Comparison of ENCODE assay signal across 12 cellular contexts in genomic region chr6:11675610-11676009, GRCh38.
DNase-seq lines count a peak whose midpoint lies in the region; FAIRE-seq and TF ChIP-seq lines count a peak whose summit lies in the region.
"Had no signal": no experiment of that assay in that cellular context is flagged by ENCODE, and none has a peak within 500 bp of the region (broad histone marks: within the 10 kb centered on the region; RNA-seq: fewer than 3 reads in every experiment).

No MANE protein-coding gene starts in this region.

- H3K4me2 ChIP-seq in astrocyte (ENCODE audit: low read length) (no peak overlapping the region), neural progenitor cell (no peak overlapping the region)
- H3K4me2 ChIP-seq: A549 had no signal

- H3K36me3 ChIP-seq in astrocyte (ENCODE audit: insufficient read depth, low read length) (no peaks in the 10 kb centered on the region), neural progenitor cell (no peaks in the 10 kb centered on the region)
- H3K36me3 ChIP-seq: MG63 had no signal

- TF ChIP-seq EP300 in Ishikawa (IDR thresholded peaks at IDR 0.05; ENCODE audit: borderline replicate concordance): no peak

- H3K27me3 Mint-ChIP-seq in astrocyte (ENCODE audit: low read depth, unreplicated experiment) (no peaks in the 10 kb centered on the region), neural progenitor cell (ENCODE audit: insufficient read depth, low read depth) (no peaks in the 10 kb centered on the region)

- H3K27ac ChIP-seq in astrocyte (ENCODE audit: low read depth, low read length) (no peak overlapping the region), neural progenitor cell (no peak overlapping the region)
- H3K27ac ChIP-seq: A549 had no signal

- H3K4me1 Mint-ChIP-seq in astrocyte (ENCODE audit: low read depth, unreplicated experiment) (no peaks in the 10 kb centered on the region), neural progenitor cell (no peaks in the 10 kb centered on the region)

- H4K20me1 ChIP-seq in astrocyte (ENCODE audit: insufficient read depth, low read length) (no peaks in the 10 kb centered on the region), neural progenitor cell (ENCODE audit: low read depth) (no peaks in the 10 kb centered on the region)

- H3K4me3 Mint-ChIP-seq in astrocyte (ENCODE audit: unreplicated experiment) (no peak overlapping the region), neural progenitor cell (no peak overlapping the region)

- no peak overlapping the region for H3K27ac Mint-ChIP-seq in astrocyte (ENCODE audit: unreplicated experiment)
- no peak overlapping the region for H3K27ac Mint-ChIP-seq in neural progenitor cell

- peak; percentile 42 for TF ChIP-seq RAD21 in Ishikawa (IDR thresholded peaks at IDR 0.05; ENCODE audit: low read depth)

- H2AFZ ChIP-seq in astrocyte (ENCODE audit: low read depth, low read length) (peak overlapping the region; percentile 50), neural progenitor cell (replicated peaks) (no peak overlapping the region)

- TF ChIP-seq CTCF in astrocyte (IDR thresholded peaks at IDR 0.05; ENCODE audit: insufficient read depth, low read depth, low read length) (peak; percentile 25), neural progenitor cell (IDR thresholded peaks at IDR 0.05) (peak; percentile 37)

- no peak overlapping the region for H3K4me3 ChIP-seq in astrocyte (ENCODE audit: insufficient read depth, low read depth, low read length)
- H3K4me3 ChIP-seq in neural progenitor cell: no peak overlapping the region
- H3K4me3 ChIP-seq: A549, MG63 had no signal

- no peaks in the 10 kb centered on the region for H3K79me2 ChIP-seq in astrocyte (ENCODE audit: insufficient read depth, low read length)
- H3K79me2 ChIP-seq in neural progenitor cell (ENCODE audit: low read depth): no peaks in the 10 kb centered on the region

- peaks cover 5% of the 10 kb centered on the region for H3K9me3 Mint-ChIP-seq in astrocyte (ENCODE audit: unreplicated experiment)
- peaks cover 2% of the 10 kb centered on the region for H3K9me3 Mint-ChIP-seq in neural progenitor cell

- H3K36me3 Mint-ChIP-seq in astrocyte (ENCODE audit: low read depth, unreplicated experiment): no peaks in the 10 kb centered on the region
- peaks cover 1% of the 10 kb centered on the region for H3K36me3 Mint-ChIP-seq in neural progenitor cell

- H3K9ac ChIP-seq in astrocyte (ENCODE audit: low read length): no peak overlapping the region
- H3K9ac ChIP-seq in neural progenitor cell: no peak overlapping the region

- no peak for FAIRE-seq in astrocyte (lab: Jason Lieb, UNC)
- FAIRE-seq: A549 had no signal

- no peaks in the 10 kb centered on the region for H3F3A ChIP-seq in neural progenitor cell (ENCODE audit: low read depth)

- H3K27me3 ChIP-seq in astrocyte (ENCODE audit: insufficient read depth, low read length): no peaks in the 10 kb centered on the region
- H3K27me3 ChIP-seq in neural progenitor cell: no peaks in the 10 kb centered on the region
- H3K27me3 ChIP-seq: MG63 had no signal

- H3K9me3 ChIP-seq in astrocyte (ENCODE audit: insufficient read depth, low read depth, low read length) (peaks cover 3% of the 10 kb centered on the region), neural progenitor cell (ENCODE audit: low read depth) (peaks cover 8% of the 10 kb centered on the region)

- H3K4me1 ChIP-seq in astrocyte (ENCODE audit: insufficient read depth, low read length) (no peaks in the 10 kb centered on the region), neural progenitor cell (no peaks in the 10 kb centered on the region)
- H3K4me1 ChIP-seq: A549 had no signal

- DNase-seq in NOMO-1 treated with DMSO at 0.1 percent for 48 hours (lab: John Stamatoyannopoulos, UW; ENCODE audit: unreplicated experiment) (peak; percentile 18), NOMO-1 (lab: John Stamatoyannopoulos, UW; ENCODE audit: unreplicated experiment in 2 of 2) (no peak), astrocyte (ENCODE audit: low read depth) (no peak), neural progenitor cell (ENCODE audit: low spot score) (no peak), T-helper 2 cell (no peak), GM19240 (ENCODE audit: insufficient read length, low spot score) (no peak), NCI-H1694 treated with DMSO at 0.1 percent for 48 hours (lab: John Stamatoyannopoulos, UW) (no peak)
- DNase-seq: GF-D8, MG63, NCI-H69 had no signal

TF ChIP-seq in Ishikawa, 13 proteins besides CTCF, POLR2A, EP300 and RAD21:
- TF ChIP-seq YY1 (IDR thresholded peaks at IDR 0.05; ENCODE audit: low read depth) (no peak), EGR1 (IDR thresholded peaks at IDR 0.05) (no peak), TCF12 (IDR thresholded peaks at IDR 0.05; ENCODE audit: low read depth) (no peak), TEAD4 (IDR thresholded peaks at IDR 0.05) (no peak), ZBTB7A (IDR thresholded peaks at IDR 0.05; ENCODE audit: low read depth) (no peak), MAX (IDR thresholded peaks at IDR 0.05) (no peak), USF1 (IDR thresholded peaks at IDR 0.05) (no peak)
TF ChIP-seq in Ishikawa: peak in this region for 0.
